16 cellular contexts compared by ENCODE assay signal in genomic region chrX:147565239-147565638, GRCh38.
"Had no signal": no experiment of that assay in that cellular context is flagged by ENCODE, and none has a peak within 500 bp of the region (broad histone marks: within the 10 kb centered on the region; RNA-seq: fewer than 3 reads in every experiment).

No MANE protein-coding gene starts in this region.

- ATAC-seq: activated T-helper 17 cell treated with anti-CD3 and anti-CD28 coated beads, Interleukin-2, amount 50 U/mL, for 72 hours; effector memory CD8-positive, alpha-beta T cell; lower lobe of right lung had no signal

- H3K79me2 ChIP-seq: parathyroid adenoma had no signal

- H3K36me3 ChIP-seq: lower lobe of right lung, thyroid gland, vagina had no signal

- H3K4me1 ChIP-seq: lower lobe of right lung, parathyroid adenoma, thyroid gland, vagina had no signal

- H3K9me3 Mint-ChIP-seq: activated B cell treated with CpG ODN at 0.5 μM for 24 hours; activated CD4-positive, alpha-beta T cell treated with anti-CD3 and anti-CD28 coated beads, Interleukin-2, amount 10 ng/mL, durations not matched to agents 24 days and 14 days; activated naive CD4-positive, alpha-beta T cell treated with anti-CD3 and anti-CD28 coated beads for 36 hours; activated T-helper 17 cell treated with anti-CD3 and anti-CD28 coated beads, Interleukin-2, amount 50 U/mL, for 72 hours; dendritic cell treated with granulocyte-macrophage colony-stimulating factor and Interleukin-4, amounts not matched to agents 40 ng/mL and 50 ng/mL, for 4 days; effector memory CD8-positive, alpha-beta T cell had no signal

- H3K9ac ChIP-seq: parathyroid adenoma had no signal

- H3K4me3 Mint-ChIP-seq: activated B cell treated with CpG ODN at 0.5 μM for 24 hours; activated CD4-positive, alpha-beta T cell treated with anti-CD3 and anti-CD28 coated beads, Interleukin-2, amount 10 ng/mL, durations not matched to agents 24 days and 14 days; activated naive CD4-positive, alpha-beta T cell treated with anti-CD3 and anti-CD28 coated beads for 36 hours; activated T-helper 17 cell treated with anti-CD3 and anti-CD28 coated beads, Interleukin-2, amount 50 U/mL, for 72 hours; dendritic cell treated with granulocyte-macrophage colony-stimulating factor and Interleukin-4, amounts not matched to agents 40 ng/mL and 50 ng/mL, for 4 days; effector memory CD8-positive, alpha-beta T cell had no signal

- H3K27ac ChIP-seq: lower lobe of right lung, parathyroid adenoma, thyroid gland, vagina had no signal

- H3K27ac Mint-ChIP-seq: activated B cell treated with CpG ODN at 0.5 μM for 24 hours; activated CD4-positive, alpha-beta T cell treated with anti-CD3 and anti-CD28 coated beads, Interleukin-2, amount 10 ng/mL, durations not matched to agents 24 days and 14 days; activated naive CD4-positive, alpha-beta T cell treated with anti-CD3 and anti-CD28 coated beads for 36 hours; activated T-helper 17 cell treated with anti-CD3 and anti-CD28 coated beads, Interleukin-2, amount 50 U/mL, for 72 hours; dendritic cell treated with granulocyte-macrophage colony-stimulating factor and Interleukin-4, amounts not matched to agents 40 ng/mL and 50 ng/mL, for 4 days; effector memory CD8-positive, alpha-beta T cell had no signal

- H3K27me3 ChIP-seq: thyroid gland, vagina had no signal

- H3K4me3 ChIP-seq: lower lobe of right lung, thyroid gland, vagina had no signal

- DNase-seq: activated B cell treated with CpG ODN at 0.5 μM for 24 hours; activated CD4-positive, alpha-beta T cell treated with anti-CD3 and anti-CD28 coated beads, Interleukin-2, amount 10 ng/mL, durations not matched to agents 24 days and 14 days; activated naive CD4-positive, alpha-beta T cell treated with anti-CD3 and anti-CD28 coated beads for 36 hours; effector memory CD8-positive, alpha-beta T cell; foreskin melanocyte; head of caudate nucleus; kidney glomerular epithelial cell; lower lobe of right lung; midbrain; T-helper 2 cell; thyroid gland had no signal

- H2AFZ ChIP-seq: parathyroid adenoma had no signal

- H3K27me3 Mint-ChIP-seq: activated B cell treated with CpG ODN at 0.5 μM for 24 hours; activated CD4-positive, alpha-beta T cell treated with anti-CD3 and anti-CD28 coated beads, Interleukin-2, amount 10 ng/mL, durations not matched to agents 24 days and 14 days; activated T-helper 17 cell treated with anti-CD3 and anti-CD28 coated beads, Interleukin-2, amount 50 U/mL, for 72 hours; dendritic cell treated with granulocyte-macrophage colony-stimulating factor and Interleukin-4, amounts not matched to agents 40 ng/mL and 50 ng/mL, for 4 days; effector memory CD8-positive, alpha-beta T cell had no signal

- FAIRE-seq: TTC549 had no signal

- H3K4me1 Mint-ChIP-seq: activated B cell treated with CpG ODN at 0.5 μM for 24 hours; activated CD4-positive, alpha-beta T cell treated with anti-CD3 and anti-CD28 coated beads, Interleukin-2, amount 10 ng/mL, durations not matched to agents 24 days and 14 days; activated T-helper 17 cell treated with anti-CD3 and anti-CD28 coated beads, Interleukin-2, amount 50 U/mL, for 72 hours had no signal

- H3K9me3 ChIP-seq: lower lobe of right lung, thyroid gland, vagina had no signal
